In genomic region chrX:112614640-112615039, GRCh38 we compare ENCODE assay signal across 12 cellular contexts.
DNase-seq lines count a peak whose midpoint lies in the region; ATAC-seq, FAIRE-seq and TF ChIP-seq lines count a peak whose summit lies in the region.
"Had no signal": no experiment of that assay in that cellular context is flagged by ENCODE, and none has a peak within 500 bp of the region (broad histone marks: within the 10 kb centered on the region; RNA-seq: fewer than 3 reads in every experiment).

No MANE protein-coding gene starts in this region.

- no peaks in the 10 kb centered on the region for H3K27me3 Mint-ChIP-seq in GM23338 (ENCODE audit: insufficient read depth, low read depth, poor library complexity)

- no peak for TF ChIP-seq EP300 in suprapubic skin (IDR thresholded peaks at IDR 0.05)

- no peak overlapping the region for H2AFZ ChIP-seq in GM23338

- peaks cover 5% of the 10 kb centered on the region for H3K9me3 Mint-ChIP-seq in GM23338
- H3K9me3 Mint-ChIP-seq: T-helper 1 cell treated with Interleukin-12 subunit alpha and Interleukin-12 subunit beta and Interleukin-4 antibody, amounts not matched to agents 30 μg/mL and 1 μg/mL, for 36 hours had no signal

- H3K27ac Mint-ChIP-seq in GM23338: no peak overlapping the region
- H3K27ac Mint-ChIP-seq: activated CD4-positive, alpha-beta T cell treated with anti-CD3 and anti-CD28 coated beads for 36 hours; T-helper 1 cell treated with Interleukin-12 subunit alpha and Interleukin-12 subunit beta and Interleukin-4 antibody, amounts not matched to agents 30 μg/mL and 1 μg/mL, for 36 hours had no signal

- H3K27ac ChIP-seq in GM23338 (ENCODE audit: low read depth): no peak overlapping the region
- no peak overlapping the region for H3K27ac ChIP-seq in iPS DF 6.9 (ENCODE audit: low read length)
- no peak overlapping the region for H3K27ac ChIP-seq in suprapubic skin
- H3K27ac ChIP-seq: epithelial cell of prostate, ovary had no signal

- H3F3A ChIP-seq in GM23338 (replicated peaks; ENCODE audit: low read depth): no peaks in the 10 kb centered on the region

- no peaks in the 10 kb centered on the region for H3K36me3 ChIP-seq in GM23338 (ENCODE audit: insufficient read depth)
- H3K36me3 ChIP-seq in iPS DF 6.9 (ENCODE audit: control insufficient read depth, insufficient read depth, low read length): no peaks in the 10 kb centered on the region
- H3K36me3 ChIP-seq in suprapubic skin: no peaks in the 10 kb centered on the region
- H3K36me3 ChIP-seq: ovary had no signal

- no peaks in the 10 kb centered on the region for H3K79me2 ChIP-seq in GM23338 (replicated peaks; ENCODE audit: insufficient read depth)

- no peak overlapping the region for H3K4me2 ChIP-seq in GM23338

- peaks cover 14% of the 10 kb centered on the region for H3K4me1 Mint-ChIP-seq in GM23338
- H3K4me1 Mint-ChIP-seq: activated CD4-positive, alpha-beta T cell treated with anti-CD3 and anti-CD28 coated beads for 36 hours had no signal

- peaks cover 6% of the 10 kb centered on the region; the same call in 2 of the 3 replicates for H3K36me3 Mint-ChIP-seq in GM23338 (ENCODE audit: low read depth)

- ATAC-seq in GM23338: peak; percentile 99
- ATAC-seq: activated CD4-positive, alpha-beta T cell treated with anti-CD3 and anti-CD28 coated beads for 36 hours had no signal

- H3K9me2 ChIP-seq in GM23338 (ENCODE audit: insufficient read depth): no peaks in the 10 kb centered on the region

- no peak for TF ChIP-seq CTCF in GM23338 (conservative IDR thresholded peaks at IDR 0.05; ENCODE audit: low read depth in 2 of 2)
- no peak for TF ChIP-seq CTCF in suprapubic skin (IDR thresholded peaks at IDR 0.05)

- no peak overlapping the region for H3K4me3 Mint-ChIP-seq in GM23338
- H3K4me3 Mint-ChIP-seq: activated CD4-positive, alpha-beta T cell treated with anti-CD3 and anti-CD28 coated beads for 36 hours; T-helper 1 cell treated with Interleukin-12 subunit alpha and Interleukin-12 subunit beta and Interleukin-4 antibody, amounts not matched to agents 30 μg/mL and 1 μg/mL, for 36 hours had no signal

- H3K4me3 ChIP-seq in GM23338: no peak overlapping the region
- H3K4me3 ChIP-seq in iPS DF 6.9 (ENCODE audit: low read length): no peak overlapping the region
- no peak overlapping the region for H3K4me3 ChIP-seq in suprapubic skin
- H3K4me3 ChIP-seq: ovary had no signal

- peak; percentile 20 for DNase-seq in AG20443 (ENCODE audit: low spot score)
- peak; percentile 68 for DNase-seq in GM23338 (ENCODE audit: low spot score)
- peak; percentile 67 for DNase-seq in RCC 7860 (ENCODE audit: low spot score)
- DNase-seq in iPS DF 6.9 (ENCODE audit: low read depth, low spot score): peak; percentile 13
- no peak for DNase-seq in GOT3 (lab: John Stamatoyannopoulos, UW)
- no peak for DNase-seq in activated naive CD4-positive, alpha-beta T cell (lab: John Stamatoyannopoulos, UW)
- no peak for DNase-seq in suprapubic skin (ENCODE audit: low spot score in 2 of 2)
- no peak for DNase-seq in G401 (ENCODE audit: low spot score)
- DNase-seq: activated CD4-positive, alpha-beta T cell treated with anti-CD3 and anti-CD28 coated beads for 36 hours; ovary had no signal

- H3K27me3 ChIP-seq in GM23338 (ENCODE audit: insufficient read depth) (0 out of 2 replicates have a peak, but pooled peaks cover 6% of the 10 kb centered on the region), iPS DF 6.9 (ENCODE audit: control insufficient read depth, insufficient read depth, low read length) (no peaks in the 10 kb centered on the region), suprapubic skin (no peaks in the 10 kb centered on the region)
- H3K27me3 ChIP-seq: ovary had no signal

- WGBS in iPS DF 6.9 (ENCODE audit: insufficient coverage, insufficient read length): no CpG with 5 or more reads among the region's 2 CpGs
- WGBS in suprapubic skin: 28% methylated on average over 2 of the region's 2 CpGs

- peak; percentile 99 for FAIRE-seq in RCC 7860 (lab: Jason Lieb, UNC)

- peaks cover 7% of the 10 kb centered on the region; the same call in 1 of the 2 replicates for H3K4me1 ChIP-seq in GM23338 (ENCODE audit: insufficient read depth)
- H3K4me1 ChIP-seq in iPS DF 6.9 (ENCODE audit: control insufficient read depth, insufficient read depth, low read length): no peaks in the 10 kb centered on the region
- H3K4me1 ChIP-seq in suprapubic skin: no peaks in the 10 kb centered on the region

- TF ChIP-seq POLR2A in suprapubic skin (IDR thresholded peaks at IDR 0.05): no peak

- in situ Hi-C loops in G401 (cut with HindIII; ENCODE audit: low sequenced_read_pairs): no loop called here

- no peaks in the 10 kb centered on the region for H3K9me3 ChIP-seq in iPS DF 6.9 (ENCODE audit: control insufficient read depth, insufficient read depth, low read length)
- H3K9me3 ChIP-seq in suprapubic skin: no peaks in the 10 kb centered on the region
- H3K9me3 ChIP-seq: ovary had no signal

- no peaks in the 10 kb centered on the region for H4K20me1 ChIP-seq in GM23338 (replicated peaks; ENCODE audit: insufficient read depth)

TF ChIP-seq in GM23338, 12 proteins besides CTCF, POLR2A, EP300 and RAD21:
- TF ChIP-seq ZNF462 (CRISPR knock-in tag; IDR thresholded peaks at IDR 0.05): peak; percentile 94
- TF ChIP-seq CREB1 (CRISPR knock-in tag; IDR thresholded peaks at IDR 0.05; ENCODE audit: low read depth): no peak
TF ChIP-seq in GM23338: peak in this region for 1.

Comparison
In these comparisons a context has a peak if more than half of its experiments do, and no peak if none do; other contexts are left out.
1. DNase-seq: peak in AG20443 (single experiment), GM23338 (single experiment), RCC 7860 (single experiment) and iPS DF 6.9 (single experiment); none in GOT3 (single experiment), activated naive CD4-positive, alpha-beta T cell (0 of 4), suprapubic skin (0 of 2) and G401 (single experiment).